Comparison of ENCODE assay signal across 9 cellular contexts in the genomic region with DNA sequence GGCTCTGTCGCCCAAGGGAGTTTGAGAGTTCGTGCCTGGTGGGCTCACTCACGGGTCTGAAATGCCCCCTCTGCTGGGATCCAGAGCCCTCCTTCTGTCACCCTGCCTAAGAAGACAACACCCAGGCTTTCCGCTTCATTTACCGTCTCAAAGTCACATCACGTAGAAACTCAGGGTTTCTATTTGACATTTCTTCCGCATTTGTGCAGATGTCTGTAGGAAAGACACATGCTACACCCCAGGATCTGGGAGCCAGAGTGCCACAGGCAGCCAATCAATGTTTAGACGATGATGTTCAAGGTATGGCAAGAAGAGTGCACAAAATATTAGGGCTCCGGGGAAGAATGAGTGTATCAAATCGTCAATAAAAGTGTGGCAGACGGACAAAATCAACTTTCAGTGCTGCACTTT. TPM values are rescaled to one million over a fixed set of nuclear protein-coding genes. Genes with fewer than 3 reads are reported as not detected.
A peak's percentile ranks its signal among the peaks of the same experiment; 100 is the strongest.
DNase-seq lines count a peak whose midpoint lies in the region; ATAC-seq and TF ChIP-seq lines count a peak whose summit lies in the region.
"Had no signal": no experiment of that assay in that cellular context is flagged by ENCODE, and none has a peak within 500 bp of the region (broad histone marks: within the 10 kb centered on the region; RNA-seq: fewer than 3 reads in every experiment).

No MANE protein-coding gene starts in this region.

- no peak for TF ChIP-seq POLR2A in body of pancreas (IDR thresholded peaks at IDR 0.05)

- DNase-seq in CD1c-positive myeloid dendritic cell (ENCODE audit: extremely low spot score) (peak; percentile 41), coronary artery (ENCODE audit: low spot score) (no peak), body of pancreas (no peak), heart right ventricle (no peak)
- DNase-seq: NCI-H2081 treated with DMSO at 0.1 percent for 48 hours had no signal

- H3K9me3 ChIP-seq in OCI-LY3 (ENCODE audit: insufficient read depth, low read length) (no peaks in the 10 kb centered on the region), body of pancreas (no peaks in the 10 kb centered on the region), heart right ventricle (peaks cover 0 to 12% (median 0%) of the 10 kb centered on the region in 11 donors)

- H3K4me3 ChIP-seq in OCI-LY3 (ENCODE audit: low read length): peak overlapping the region; percentile 61
- H3K4me3 ChIP-seq in coronary artery: no peak overlapping the region
- no peak overlapping the region for H3K4me3 ChIP-seq in body of pancreas
- H3K4me3 ChIP-seq in heart right ventricle: no peak overlapping the region

- no peaks in the 10 kb centered on the region for H3K27me3 ChIP-seq in OCI-LY3 (ENCODE audit: low read depth, low read length)
- no peaks in the 10 kb centered on the region for H3K27me3 ChIP-seq in body of pancreas
- H3K27me3 ChIP-seq in heart right ventricle: no peaks in the 10 kb centered on the region

- H3K9ac ChIP-seq in OCI-LY3 (ENCODE audit: low read length): peak overlapping the region; percentile 64

- H4K20me1 ChIP-seq in OCI-LY3 (ENCODE audit: insufficient read depth, low read length): no peaks in the 10 kb centered on the region

- H3K36me3 ChIP-seq in OCI-LY3 (replicated peaks; ENCODE audit: low read depth, low read length): peaks cover 3% of the 10 kb centered on the region
- H3K36me3 ChIP-seq in body of pancreas (replicated peaks in 1 of 2; ENCODE audit: insufficient read depth in 1 of 2, low read depth in 2 of 2): no peaks in the 10 kb centered on the region
- H3K36me3 ChIP-seq in heart right ventricle: no peaks in the 10 kb centered on the region

- H3K79me2 ChIP-seq in OCI-LY3 (ENCODE audit: low read length): no peaks in the 10 kb centered on the region

- H3K27ac ChIP-seq in OCI-LY3 (ENCODE audit: low read length): peak overlapping the region; percentile 97
- no peak overlapping the region for H3K27ac ChIP-seq in coronary artery
- no peak overlapping the region for H3K27ac ChIP-seq in body of pancreas
- H3K27ac ChIP-seq in heart right ventricle: peak overlapping the region in 1 of 10 donors; percentile 73

- 0 out of 2 replicates have a peak overlapping the region, but pooled peaks have one; percentile 17 for H2AFZ ChIP-seq in OCI-LY3 (ENCODE audit: low read depth, low read length)

- 71 to 89% methylated on average over 11 of the region's 11 CpGs for WGBS in body of pancreas, 2 donors
- 88 to 89% methylated on average over 11 of the region's 11 CpGs for WGBS in heart right ventricle, 2 donors

- peak overlapping the region; percentile 75 for H3K4me2 ChIP-seq in OCI-LY3 (ENCODE audit: low read length)

- TF ChIP-seq CTCF in OCI-LY3 (IDR thresholded peaks at IDR 0.05; ENCODE audit: low read depth, low read length) (peak; percentile 4; the same call in 1 of the 2 replicates), coronary artery (IDR thresholded peaks at IDR 0.05) (no peak), body of pancreas (IDR thresholded peaks at IDR 0.05) (no peak), heart right ventricle (IDR thresholded peaks at IDR 0.05) (no peak)

- intact Hi-C loops in body of pancreas (cut with DNase I): no loop called here
- intact Hi-C loops in heart right ventricle (cut with DNase I): no loop called here

- ATAC-seq in GM18907 (IDR thresholded peaks at IDR 0.05; ENCODE audit: unreplicated experiment): peak; percentile 51
- peak; percentile 58 for ATAC-seq in HG02870 (IDR thresholded peaks at IDR 0.05; ENCODE audit: unreplicated experiment)
- ATAC-seq in HG02763 (IDR thresholded peaks at IDR 0.05; ENCODE audit: unreplicated experiment): no peak
- no peak for ATAC-seq in body of pancreas
- ATAC-seq in heart right ventricle: no peak

- H3K4me1 ChIP-seq in OCI-LY3 (ENCODE audit: low read length): peaks cover 55% of the 10 kb centered on the region
- no peaks in the 10 kb centered on the region for H3K4me1 ChIP-seq in body of pancreas
- H3K4me1 ChIP-seq in heart right ventricle: peaks cover 0 to 33% (median 0%) of the 10 kb centered on the region in 9 donors

RNA-seq across cellular contexts. Expression of a gene that starts 24.4 kb away (rescaled TPM):
- total RNA-seq in body of pancreas (10 to 100 TPM; 10.4 to 18.1 TPM), heart right ventricle (100 to 1,000 TPM in 1 of 10 donors, 10 to 100 TPM in 9; 17.7 to 102 (median 49.3) TPM)
- 10 to 100 TPM; 18.5 to 23.2 TPM for polyA plus RNA-seq in heart right ventricle

Comparison
In these comparisons a context has a peak if more than half of its experiments do, and no peak if none do; other contexts are left out.
1. ATAC-seq: peak in GM18907 (single experiment) and HG02870 (single experiment); none in HG02763 (single experiment), body of pancreas (single experiment) and heart right ventricle (0 of 8).